In the genomic region with DNA sequence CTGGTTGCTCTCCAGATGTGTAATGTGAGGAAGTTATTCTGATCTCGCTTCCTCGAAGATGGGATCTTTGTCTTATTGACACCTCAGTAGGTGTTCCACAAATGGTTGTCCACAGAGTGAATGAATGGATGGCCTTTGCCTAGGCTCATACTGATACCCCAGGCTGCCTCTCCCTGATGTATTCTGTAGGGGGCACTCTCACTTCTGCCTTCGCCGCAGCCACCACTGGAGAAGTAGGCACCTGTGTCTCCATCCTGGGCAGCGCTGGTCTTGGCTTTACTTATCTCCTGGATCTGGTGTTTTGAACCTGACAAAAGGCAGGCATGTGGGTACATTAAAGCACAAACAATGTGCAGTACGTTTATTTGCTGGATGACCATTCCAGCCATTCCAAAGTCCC, we compare ENCODE assay signal across 25 cellular contexts.
DNase-seq lines count a peak whose midpoint lies in the region; FAIRE-seq and TF ChIP-seq lines count a peak whose summit lies in the region.
"Had no signal": no experiment of that assay in that cellular context is flagged by ENCODE, and none has a peak within 500 bp of the region (broad histone marks: within the 10 kb centered on the region; RNA-seq: fewer than 3 reads in every experiment).

No MANE protein-coding gene starts in this region.

- H3F3A ChIP-seq in DOHH2 (ENCODE audit: control insufficient read depth, insufficient read depth), result no peaks in the 10 kb centered on the region

- TF ChIP-seq EP300 in H1 (IDR thresholded peaks at IDR 0.05; ENCODE audit: borderline replicate concordance in 1 of 2, low read depth in 2 of 2, low read length in 2 of 2), result no peak

- POLR2A ChIA-PET in H1 (lab: Charles Lee; ENCODE audit: partially characterized antibody), result interaction anchor here (1.4 kb wide), 1 partner anchor 79 kb away, joined by 5 read pairs; no protein-coding TSS in a partner anchor

- H3K14ac ChIP-seq in H1 (ENCODE audit: insufficient read length), result no peak overlapping the region

- no peak overlapping the region for H3K4ac ChIP-seq in H1 (replicated peaks; ENCODE audit: insufficient read length, low read depth, low read length)

- no peaks in the 10 kb centered on the region for H3K36me3 ChIP-seq in DOHH2 (ENCODE audit: control insufficient read depth, low read length)
- no peaks in the 10 kb centered on the region for H3K36me3 ChIP-seq in OCI-LY3 (replicated peaks; ENCODE audit: low read depth, low read length)
- H3K36me3 ChIP-seq in H1 (ENCODE audit: control insufficient read depth in 2 of 4, insufficient read depth in 4 of 4, low read length in 3 of 4), result no peaks in the 10 kb centered on the region
- H3K36me3 ChIP-seq: ascending aorta, BE2C, left ventricle myocardium inferior, Peyer's patch, thoracic aorta had no signal

- no peaks in the 10 kb centered on the region for H3K23me2 ChIP-seq in H1 (ENCODE audit: low read depth, low read length)

- H3K4me3 ChIP-seq in DOHH2 (ENCODE audit: low read length) (no peak overlapping the region), OCI-LY3 (ENCODE audit: low read length) (no peak overlapping the region), H1 (ENCODE audit: extremely low read depth in 1 of 4, insufficient read depth in 2 of 4, low read depth in 3 of 4, low read length in 4 of 4) (no peak overlapping the region), skin epidermis (no peak overlapping the region)
- H3K4me3 ChIP-seq: ascending aorta, left ventricle myocardium inferior, Peyer's patch, thoracic aorta had no signal

- H3K9ac ChIP-seq in OCI-LY3 (ENCODE audit: low read length) (no peak overlapping the region), H1 (replicated peaks in 1 of 4; ENCODE audit: extremely low read depth in 1 of 4, low read depth in 3 of 4, low read length in 3 of 4) (no peak overlapping the region)

- no peak for TF ChIP-seq POLR2A in H1 (IDR thresholded peaks at IDR 0.05; ENCODE audit: control extremely low read depth in 1 of 2, low read depth in 2 of 2, low read length in 2 of 2)

- H3K56ac ChIP-seq in H1 (replicated peaks; ENCODE audit: insufficient read length, low read depth, low read length), result no peak overlapping the region

- TF ChIP-seq CTCF in DOHH2 (IDR thresholded peaks at IDR 0.05; ENCODE audit: low read depth, low read length, poor library complexity, severe bottlenecking), result peak; percentile 16
- TF ChIP-seq CTCF in OCI-LY3 (IDR thresholded peaks at IDR 0.05; ENCODE audit: low read depth, low read length), result peak; percentile 22; the same call in 1 of the 2 replicates
- peak; percentile 35 to 42 (median 38) for TF ChIP-seq CTCF in H1 (IDR thresholded peaks at IDR 0.05; ENCODE audit: control extremely low read depth in 1 of 3, insufficient read depth in 1 of 3, low read depth in 1 of 3, low read length in 3 of 3)

- 91% methylated on average over 6 of the region's 6 CpGs; no CpG with 5 or more reads in 1 of the 2 experiments for WGBS in H1 (ENCODE audit: extremely low coverage in 1 of 2, insufficient coverage in 1 of 2, insufficient read length in 1 of 2, insufficient replicate concordance in 2 of 2, low coverage in 1 of 2, low lambda C conversion rate in 2 of 2, missing lambda C conversion rate in 1 of 2), 2 experiments

- H3K9me3 ChIP-seq in DOHH2 (ENCODE audit: control insufficient read depth, insufficient read depth, low read length) (no peaks in the 10 kb centered on the region), OCI-LY3 (ENCODE audit: insufficient read depth, low read length) (no peaks in the 10 kb centered on the region), H1 (ENCODE audit: insufficient read depth in 2 of 2, low read depth in 1 of 2, low read length in 1 of 2) (no peaks in the 10 kb centered on the region)
- H3K9me3 ChIP-seq: ascending aorta, BE2C, left ventricle myocardium inferior, Peyer's patch, thoracic aorta had no signal

- H2BK12ac ChIP-seq in H1 (ENCODE audit: low read depth, low read length), result no peak overlapping the region

- CTCF ChIA-PET in H1 (lab: Charles Lee; ENCODE audit: partially characterized antibody), result interaction anchor here (0.9 to 1.6 kb wide), 8 partner anchors 8 to 114 kb away, joined by 3 to 4 read pairs (median 3); no protein-coding TSS in a partner anchor

- no peak overlapping the region for H4K91ac ChIP-seq in H1 (replicated peaks; ENCODE audit: insufficient read length, low read length)

- no peak overlapping the region for H3K27ac ChIP-seq in DOHH2 (ENCODE audit: low read depth, low read length)
- H3K27ac ChIP-seq in OCI-LY3 (ENCODE audit: low read length), result no peak overlapping the region
- no peak overlapping the region for H3K27ac ChIP-seq in H1 (ENCODE audit: low read depth, low read length)
- H3K27ac ChIP-seq in skin epidermis, result peak overlapping the region in 17 of 21 experiments; percentile 1 to 76 (median 63)
- H3K27ac ChIP-seq: ascending aorta, left ventricle myocardium inferior, thoracic aorta had no signal

- DNase-seq in H1 (ENCODE audit: low read depth in 1 of 2, low spot score in 2 of 2) (no peak), SK-N-DZ (ENCODE audit: low spot score) (no peak)
- DNase-seq in activated CD4-positive, alpha-beta T cell treated with anti-CD3 and anti-CD28 coated beads for 48 hours, result no peak
- no peak for DNase-seq in activated CD8-positive, alpha-beta memory T cell treated with anti-CD3 and anti-CD28 coated beads, Interleukin-2, amount 50 U/mL, for 48 hours
- DNase-seq: activated CD4-positive, alpha-beta memory T cell treated with anti-CD3 and anti-CD28 coated beads for 36 hours; activated CD8-positive, alpha-beta memory T cell treated with anti-CD3 and anti-CD28 coated beads, Interleukin-2, amount 50 U/mL, for 4 hours; activated naive CD8-positive, alpha-beta T cell treated with anti-CD3 and anti-CD28 coated beads, Interleukin-2, amount 10 ng/mL, durations not matched to agents 7 days and 5 days; BE2C; islet precursor cell; left ventricle myocardium inferior; mesendoderm; NCI-H1048; NCI-H187 treated with DMSO at 0.1 percent for 48 hours; NCI-H526 treated with DMSO at 0.1 percent for 48 hours; SIG-M5; stimulated activated CD4-positive, alpha-beta T cell treated with anti-CD3 and anti-CD28 coated beads, Interleukin-15, amount 100 ng/mL, for 24 hours; stimulated activated naive CD8-positive, alpha-beta T cell treated with anti-CD3 and anti-CD28 coated beads, Interleukin-15, Interleukin-2, amounts not matched to agents 100 U/mL and 50 U/mL, for 24 hours; SW 1271 had no signal

- H3K9me2 ChIP-seq in DOHH2 (replicated peaks; ENCODE audit: control insufficient read depth, low read length), result no peaks in the 10 kb centered on the region

- no peak overlapping the region for H2BK15ac ChIP-seq in H1 (ENCODE audit: low read length)

- no peaks in the 10 kb centered on the region for H3K79me2 ChIP-seq in DOHH2 (ENCODE audit: control insufficient read depth, low read length)
- H3K79me2 ChIP-seq in OCI-LY3 (ENCODE audit: low read length), result no peaks in the 10 kb centered on the region
- H3K79me2 ChIP-seq in H1 (ENCODE audit: control insufficient read depth in 1 of 2, insufficient read depth in 2 of 2, low read length in 2 of 2), result no peaks in the 10 kb centered on the region

- no peak overlapping the region for H2BK5ac ChIP-seq in H1 (ENCODE audit: low read depth, low read length)

- H2AFZ ChIP-seq in OCI-LY3 (ENCODE audit: low read depth, low read length) (no peak overlapping the region), H1 (ENCODE audit: low read length) (no peak overlapping the region)

- H3K23ac ChIP-seq in H1 (ENCODE audit: insufficient read length), result no peak overlapping the region

- H3K4me2 ChIP-seq in DOHH2 (ENCODE audit: low read length), result no peak overlapping the region
- no peak overlapping the region for H3K4me2 ChIP-seq in OCI-LY3 (ENCODE audit: low read length)
- H3K4me2 ChIP-seq in H1 (ENCODE audit: insufficient read depth in 1 of 2, low read depth in 2 of 2, low read length in 2 of 2), result no peak overlapping the region

- H4K5ac ChIP-seq in H1 (ENCODE audit: insufficient read length, low read depth, low read length), result no peak overlapping the region

- H3K4me1 ChIP-seq in DOHH2 (ENCODE audit: control insufficient read depth, low read length), result no peaks in the 10 kb centered on the region
- H3K4me1 ChIP-seq in OCI-LY3 (ENCODE audit: low read length), result no peaks in the 10 kb centered on the region
- no peaks in the 10 kb centered on the region for H3K4me1 ChIP-seq in H1 (replicated peaks in 1 of 4; ENCODE audit: control insufficient read depth in 3 of 4, insufficient read depth in 4 of 4, low read length in 3 of 4)
- H3K4me1 ChIP-seq: ascending aorta, BE2C had no signal

- H3K79me1 ChIP-seq in H1 (ENCODE audit: low read depth, low read length), result no peaks in the 10 kb centered on the region

- H3K18ac ChIP-seq in H1 (ENCODE audit: extremely low read depth, low read length), result no peak overlapping the region

- no peak overlapping the region for H2BK120ac ChIP-seq in H1 (replicated peaks; ENCODE audit: low read depth, low read length)

- H4K20me1 ChIP-seq in DOHH2 (ENCODE audit: control insufficient read depth, insufficient read depth, low read depth, low read length) (no peaks in the 10 kb centered on the region), OCI-LY3 (ENCODE audit: insufficient read depth, low read length) (no peaks in the 10 kb centered on the region), H1 (replicated peaks in 1 of 2; ENCODE audit: control insufficient read depth in 1 of 2, insufficient read depth in 2 of 2, low read length in 2 of 2) (no peaks in the 10 kb centered on the region)

- no peak overlapping the region for H4K8ac ChIP-seq in H1 (ENCODE audit: extremely low read depth, insufficient read depth, low read length)

- no peak for FAIRE-seq in H1 (lab: Jason Lieb, UNC)
- FAIRE-seq: G401.6 had no signal

- no peak overlapping the region for H2AK5ac ChIP-seq in H1 (ENCODE audit: low read depth, low read length)

- no peaks in the 10 kb centered on the region for H3K27me3 ChIP-seq in DOHH2 (ENCODE audit: control insufficient read depth, low read length)
- H3K27me3 ChIP-seq in OCI-LY3 (ENCODE audit: low read depth, low read length), result no peaks in the 10 kb centered on the region
- no peaks in the 10 kb centered on the region; a peak in 1 of 7 replicates for H3K27me3 ChIP-seq in H1 (replicated peaks in 1 of 4; ENCODE audit: control insufficient read depth in 3 of 4, extremely low read depth in 1 of 4, insufficient read depth in 3 of 4, low read length in 3 of 4)
- H3K27me3 ChIP-seq: ascending aorta, BE2C, Peyer's patch had no signal

- TF ChIP-seq RAD21 in H1 (IDR thresholded peaks at IDR 0.05 in 1 of 2, conservative IDR thresholded peaks at IDR 0.05 in 1 of 2; ENCODE audit: low read depth in 2 of 2, low read length in 2 of 2), result peak; percentile 45 to 59

- no peak overlapping the region for H2BK20ac ChIP-seq in H1 (ENCODE audit: low read length)

TF ChIP-seq in H1, 55 proteins besides CTCF, POLR2A, EP300 and RAD21:
- TF ChIP-seq HDAC6 (IDR thresholded peaks at IDR 0.05; ENCODE audit: low read depth, low read length), result no peak

Comparison
In these comparisons a context has a peak if more than half of its experiments do, and no peak if none do; other contexts are left out.
1. H3K27ac ChIP-seq: peak in skin epidermis (17 of 21); none in DOHH2 (single experiment), OCI-LY3 (single experiment) and H1 (single experiment).
2. Peak in every context shown above with its lines, with median percentiles within 50 percentile points of each other: CTCF ChIP-seq.